ENCODE assay signal across 17 cellular contexts in genomic region chr16:71351558-71351901, GRCh38. TPM values are rescaled to one million over a fixed set of nuclear protein-coding genes. Genes with fewer than 3 reads are reported as not detected.
"Had no signal": no experiment of that assay in that cellular context is flagged by ENCODE, and none has a peak within 500 bp of the region (broad histone marks: within the 10 kb centered on the region; RNA-seq: fewer than 3 reads in every experiment).

No MANE protein-coding gene starts in this region.

- H3K4me3 ChIP-seq: esophagus muscularis mucosa, sigmoid colon, tibial nerve had no signal

- H3K36me3 ChIP-seq: esophagus muscularis mucosa, sigmoid colon, tibial nerve had no signal

- H3K27ac Mint-ChIP-seq: activated CD8-positive, alpha-beta T cell treated with anti-CD3 and anti-CD28 coated beads for 36 hours; activated naive CD4-positive, alpha-beta T cell treated with anti-CD3 and anti-CD28 coated beads, Interleukin-2, amount 50 U/mL, for 24 hours; activated T-helper 2 cell treated with anti-CD3 and anti-CD28 coated beads, Interferon-gamma antibody, Interleukin-2, Interleukin-4, amounts not matched to agents 10 μg/mL and 5 μg/mL and 100 μg/mL, durations not matched to agents 14 hours and 24 hours and 36 hours; brain; memory B cell; nephron progenitor cell; stimulated activated naive B cell treated with anti-CD40 and anti-IgM and Interleukin-4, amounts not matched to agents 10 μg/mL and 1 μg/mL and 100 μg/mL, for 72 hours; T-cell had no signal

- H3K4me1 Mint-ChIP-seq: activated naive CD4-positive, alpha-beta T cell treated with anti-CD3 and anti-CD28 coated beads, Interleukin-2, amount 50 U/mL, for 24 hours; memory B cell; nephron progenitor cell; stimulated activated naive B cell treated with anti-CD40 and anti-IgM and Interleukin-4, amounts not matched to agents 10 μg/mL and 1 μg/mL and 100 μg/mL, for 72 hours; T-cell had no signal

- H3K27ac ChIP-seq: esophagus muscularis mucosa, sigmoid colon, tibial nerve had no signal

- H3K27me3 Mint-ChIP-seq: activated CD8-positive, alpha-beta T cell treated with anti-CD3 and anti-CD28 coated beads for 36 hours had no signal

- H3K9me3 ChIP-seq: esophagus muscularis mucosa, sigmoid colon, tibial nerve had no signal

- DNase-seq: activated CD8-positive, alpha-beta T cell treated with anti-CD3 and anti-CD28 coated beads for 36 hours; activated T-cell treated with anti-CD3 and anti-CD28 coated beads for 4 hours; amniotic stem cell; nephron progenitor cell; sigmoid colon; stimulated activated CD4-positive, alpha-beta T cell treated with anti-CD3 and anti-CD28 coated beads, Interleukin-2, amount 100 ng/mL, for 24 hours; stimulated activated naive B cell treated with anti-CD40 and anti-IgM and Interleukin-4, amounts not matched to agents 10 μg/mL and 1 μg/mL and 100 μg/mL, for 72 hours; T-cell; T1000 had no signal

- H3K9me3 Mint-ChIP-seq: activated CD8-positive, alpha-beta T cell treated with anti-CD3 and anti-CD28 coated beads for 36 hours; activated naive CD4-positive, alpha-beta T cell treated with anti-CD3 and anti-CD28 coated beads, Interleukin-2, amount 50 U/mL, for 24 hours; activated T-helper 2 cell treated with anti-CD3 and anti-CD28 coated beads, Interferon-gamma antibody, Interleukin-2, Interleukin-4, amounts not matched to agents 10 μg/mL and 5 μg/mL and 100 μg/mL, durations not matched to agents 14 hours and 24 hours and 36 hours; memory B cell; nephron progenitor cell; stimulated activated naive B cell treated with anti-CD40 and anti-IgM and Interleukin-4, amounts not matched to agents 10 μg/mL and 1 μg/mL and 100 μg/mL, for 72 hours; T-cell had no signal

- H3K4me1 ChIP-seq: esophagus muscularis mucosa, sigmoid colon, tibial nerve had no signal

- H3K4me3 Mint-ChIP-seq: activated CD8-positive, alpha-beta T cell treated with anti-CD3 and anti-CD28 coated beads for 36 hours; activated naive CD4-positive, alpha-beta T cell treated with anti-CD3 and anti-CD28 coated beads, Interleukin-2, amount 50 U/mL, for 24 hours; brain; memory B cell; nephron progenitor cell; stimulated activated naive B cell treated with anti-CD40 and anti-IgM and Interleukin-4, amounts not matched to agents 10 μg/mL and 1 μg/mL and 100 μg/mL, for 72 hours; T-cell had no signal

- H3K36me3 Mint-ChIP-seq: activated naive CD4-positive, alpha-beta T cell treated with anti-CD3 and anti-CD28 coated beads, Interleukin-2, amount 50 U/mL, for 24 hours; brain; memory B cell; stimulated activated naive B cell treated with anti-CD40 and anti-IgM and Interleukin-4, amounts not matched to agents 10 μg/mL and 1 μg/mL and 100 μg/mL, for 72 hours; T-cell had no signal

RNA-seq across cellular contexts. Expression of gene CALB2, which starts 7.0 kb away (rescaled TPM):
- total RNA-seq: activated CD8-positive, alpha-beta T cell treated with anti-CD3 and anti-CD28 coated beads for 36 hours; activated T-helper 2 cell treated with anti-CD3 and anti-CD28 coated beads, Interferon-gamma antibody, Interleukin-2, Interleukin-4, amounts not matched to agents 10 μg/mL and 5 μg/mL and 100 μg/mL, durations not matched to agents 14 hours and 24 hours and 36 hours; chondrocyte; pulmonary artery endothelial cell; T-cell had no signal
